ENCODE assay signal across 8 cellular contexts in the genomic region with DNA sequence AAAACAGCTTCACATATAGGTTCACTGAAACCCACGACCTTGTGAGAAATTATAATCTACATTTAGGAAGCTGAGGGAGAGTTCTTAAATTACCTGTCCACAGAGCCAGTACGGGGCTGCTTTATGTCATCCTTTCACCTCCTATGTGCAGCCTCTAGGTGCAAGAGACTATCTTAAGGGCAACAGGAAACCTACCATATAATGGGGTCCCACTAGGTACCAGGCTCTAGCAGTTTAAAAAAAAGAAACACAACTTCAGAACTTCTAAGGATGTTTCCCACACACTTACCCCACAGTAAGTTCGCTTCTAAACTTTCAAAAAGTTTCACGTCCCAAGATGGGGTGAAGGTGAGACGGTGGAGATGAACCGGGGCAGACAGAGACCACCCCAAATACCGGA. TPM values are rescaled to one million over a fixed set of nuclear protein-coding genes. Genes with fewer than 3 reads are reported as not detected.
DNase-seq lines count a peak whose midpoint lies in the region; ATAC-seq, FAIRE-seq and TF ChIP-seq lines count a peak whose summit lies in the region.

No MANE protein-coding gene starts in this region.

- CTCF ChIA-PET in A549 (lab: Yijun Ruan, JAX), result interaction anchor here (0.9 to 1.2 kb wide), 2 partner anchors 9 to 10 kb away, joined by 4 read pairs; no protein-coding TSS in a partner anchor

- peak overlapping the region; percentile 82 for H3K4me3 Mint-ChIP-seq in progenitor cell of endocrine pancreas (ENCODE audit: low read depth)

- H3K27me3 ChIP-seq in KMS-11 (ENCODE audit: insufficient read depth, low read depth) (no peaks in the 10 kb centered on the region), esophagus squamous epithelium (peaks cover 0 to 44% (median 0%) of the 10 kb centered on the region in 4 donors)

- 49% methylated on average over 7 of the region's 7 CpGs for WGBS in A549 (ENCODE audit: missing lambda C conversion rate)
- WGBS in esophagus squamous epithelium, 2 donors, result 26 to 30% methylated on average over 7 of the region's 7 CpGs

- TF ChIP-seq RAD21 in A549 (conservative IDR thresholded peaks at IDR 0.05 in 1 of 2, IDR thresholded peaks at IDR 0.05 in 1 of 2), result no peak

- peak overlapping the region; percentile 83 for H2AFZ ChIP-seq in KMS-11 (ENCODE audit: low read depth)

- POLR2A ChIA-PET in A549 (lab: Yijun Ruan, JAX), result interaction anchor here (1.0 to 1.3 kb wide), 3 partner anchors 10 to 89 kb away, joined by 3 to 10 read pairs (median 6); a partner anchor contains a TSS

- ATAC-seq in A549 (peak; percentile 19 to 49; a peak in 3 of 6 replicates), GM19372 (IDR thresholded peaks at IDR 0.05; ENCODE audit: low read depth, unreplicated experiment) (peak; percentile 2)

- TF ChIP-seq CTCF in A549 (IDR thresholded peaks at IDR 0.05), result no peak
- TF ChIP-seq CTCF in KMS-11 (conservative IDR thresholded peaks at IDR 0.05; ENCODE audit: low read depth, low read length), result no peak
- no peak for TF ChIP-seq CTCF in esophagus squamous epithelium (IDR thresholded peaks at IDR 0.05)
- no peak for TF ChIP-seq CTCF in progenitor cell of endocrine pancreas (IDR thresholded peaks at IDR 0.05; ENCODE audit: unreplicated experiment)
- TF ChIP-seq CTCF in GM20000 (IDR thresholded peaks at IDR 0.05; ENCODE audit: extremely low read depth, missing control alignments), result no peak

- no peaks in the 10 kb centered on the region for H3K9me3 Mint-ChIP-seq in progenitor cell of endocrine pancreas (ENCODE audit: low read depth)

- intact Hi-C loops in esophagus squamous epithelium (cut with DNase I), result no loop called here

- no peak for DNase-seq in A549 (ENCODE audit: low read depth in 1 of 2, low spot score in 1 of 2)
- no peak for DNase-seq in esophagus squamous epithelium (lab: John Stamatoyannopoulos, UW)
- DNase-seq in progenitor cell of endocrine pancreas (ENCODE audit: low spot score, unreplicated experiment), result no peak
- DNase-seq in GM20000 (ENCODE audit: low spot score), result no peak
- no peak for DNase-seq in stimulated activated CD4-positive, alpha-beta T cell treated with anti-CD3 and anti-CD28 coated beads, Interleukin-1b, Interleukin-23, amount 100 ng/mL, for 48 hours
- DNase-seq in NCI-H187 (lab: John Stamatoyannopoulos, UW), result no peak

- peaks cover 16% of the 10 kb centered on the region; the same call in 1 of the 2 replicates for H3K79me2 ChIP-seq in KMS-11 (ENCODE audit: insufficient read depth, low read depth)

- H4K20me1 ChIP-seq in KMS-11 (ENCODE audit: insufficient read depth), result no peaks in the 10 kb centered on the region

- no peaks in the 10 kb centered on the region for H3K9me3 ChIP-seq in A549
- H3K9me3 ChIP-seq in esophagus squamous epithelium, result no peaks in the 10 kb centered on the region

- peaks cover 10% of the 10 kb centered on the region for H3K4me1 Mint-ChIP-seq in progenitor cell of endocrine pancreas (ENCODE audit: low read depth)

- no peaks in the 10 kb centered on the region for H3K27me3 Mint-ChIP-seq in progenitor cell of endocrine pancreas

- H3K4me2 ChIP-seq in A549 (peak overlapping the region; percentile 83), KMS-11 (peak overlapping the region; percentile 88)

- TF ChIP-seq EP300 in A549 (IDR thresholded peaks at IDR 0.05), result no peak

- no peak for TF ChIP-seq POLR2A in A549 (IDR thresholded peaks at IDR 0.05; ENCODE audit: low read length)
- TF ChIP-seq POLR2A in esophagus squamous epithelium (IDR thresholded peaks at IDR 0.05), result no peak

- H3K9ac ChIP-seq in KMS-11, result peak overlapping the region; percentile 94; the same call in 1 of the 2 replicates

- peak overlapping the region; percentile 70 to 89; a peak in 5 of 6 replicates for H3K27ac ChIP-seq in A549
- H3K27ac ChIP-seq in KMS-11, result peak overlapping the region; percentile 83
- no peak overlapping the region for H3K27ac ChIP-seq in esophagus squamous epithelium

- no peak for FAIRE-seq in A549 (lab: Jason Lieb, UNC)

- peak overlapping the region; percentile 61 for H3K4me3 ChIP-seq in A549
- no peak overlapping the region for H3K4me3 ChIP-seq in KMS-11 (IDR thresholded peaks at IDR 0.05; ENCODE audit: insufficient read depth, low read depth, low read length)
- peak overlapping the region; percentile 20 to 71 (median 48) for H3K4me3 ChIP-seq in esophagus squamous epithelium

- H3K4me1 ChIP-seq in A549, result peaks cover 20% of the 10 kb centered on the region
- peaks cover 23% of the 10 kb centered on the region for H3K4me1 ChIP-seq in KMS-11 (ENCODE audit: low read depth, poor library complexity, severe bottlenecking)
- peaks cover 11 to 14% (median 12%) of the 10 kb centered on the region in 3 donors for H3K4me1 ChIP-seq in esophagus squamous epithelium

- no peaks in the 10 kb centered on the region for H3K36me3 Mint-ChIP-seq in progenitor cell of endocrine pancreas (ENCODE audit: insufficient read depth)

- no peak overlapping the region for H3K27ac Mint-ChIP-seq in progenitor cell of endocrine pancreas

- H3K36me3 ChIP-seq in KMS-11 (ENCODE audit: insufficient read depth) (no peaks in the 10 kb centered on the region), esophagus squamous epithelium (no peaks in the 10 kb centered on the region)

TF ChIP-seq in A549, 52 proteins besides CTCF, POLR2A, EP300 and RAD21 (continues in another document):
- TF ChIP-seq KDM1A (IDR thresholded peaks at IDR 0.05; ENCODE audit: low read depth), result no peak
- TF ChIP-seq JUN (IDR thresholded peaks at IDR 0.05), result no peak
- TF ChIP-seq EHF (CRISPR knock-in tag; IDR thresholded peaks at IDR 0.05), result no peak
- TF ChIP-seq HOXB13 (CRISPR knock-in tag; IDR thresholded peaks at IDR 0.05; ENCODE audit: low read depth), result no peak
- TF ChIP-seq, protein P1, sequence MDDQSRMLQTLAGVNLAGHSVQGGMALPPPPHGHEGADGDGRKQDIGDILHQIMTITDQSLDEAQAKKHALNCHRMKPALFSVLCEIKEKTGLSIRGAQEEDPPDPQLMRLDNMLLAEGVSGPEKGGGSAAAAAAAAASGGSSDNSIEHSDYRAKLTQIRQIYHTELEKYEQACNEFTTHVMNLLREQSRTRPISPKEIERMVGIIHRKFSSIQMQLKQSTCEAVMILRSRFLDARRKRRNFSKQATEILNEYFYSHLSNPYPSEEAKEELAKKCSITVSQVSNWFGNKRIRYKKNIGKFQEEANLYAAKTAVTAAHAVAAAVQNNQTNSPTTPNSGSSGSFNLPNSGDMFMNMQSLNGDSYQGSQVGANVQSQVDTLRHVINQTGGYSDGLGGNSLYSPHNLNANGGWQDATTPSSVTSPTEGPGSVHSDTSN (IDR thresholded peaks at IDR 0.05), result no peak
- TF ChIP-seq FOSL2 (IDR thresholded peaks at IDR 0.05), result no peak
- no peak for TF ChIP-seq FOSL2 (CRISPR knock-in tag; IDR thresholded peaks at IDR 0.05)
- TF ChIP-seq, protein P2, sequence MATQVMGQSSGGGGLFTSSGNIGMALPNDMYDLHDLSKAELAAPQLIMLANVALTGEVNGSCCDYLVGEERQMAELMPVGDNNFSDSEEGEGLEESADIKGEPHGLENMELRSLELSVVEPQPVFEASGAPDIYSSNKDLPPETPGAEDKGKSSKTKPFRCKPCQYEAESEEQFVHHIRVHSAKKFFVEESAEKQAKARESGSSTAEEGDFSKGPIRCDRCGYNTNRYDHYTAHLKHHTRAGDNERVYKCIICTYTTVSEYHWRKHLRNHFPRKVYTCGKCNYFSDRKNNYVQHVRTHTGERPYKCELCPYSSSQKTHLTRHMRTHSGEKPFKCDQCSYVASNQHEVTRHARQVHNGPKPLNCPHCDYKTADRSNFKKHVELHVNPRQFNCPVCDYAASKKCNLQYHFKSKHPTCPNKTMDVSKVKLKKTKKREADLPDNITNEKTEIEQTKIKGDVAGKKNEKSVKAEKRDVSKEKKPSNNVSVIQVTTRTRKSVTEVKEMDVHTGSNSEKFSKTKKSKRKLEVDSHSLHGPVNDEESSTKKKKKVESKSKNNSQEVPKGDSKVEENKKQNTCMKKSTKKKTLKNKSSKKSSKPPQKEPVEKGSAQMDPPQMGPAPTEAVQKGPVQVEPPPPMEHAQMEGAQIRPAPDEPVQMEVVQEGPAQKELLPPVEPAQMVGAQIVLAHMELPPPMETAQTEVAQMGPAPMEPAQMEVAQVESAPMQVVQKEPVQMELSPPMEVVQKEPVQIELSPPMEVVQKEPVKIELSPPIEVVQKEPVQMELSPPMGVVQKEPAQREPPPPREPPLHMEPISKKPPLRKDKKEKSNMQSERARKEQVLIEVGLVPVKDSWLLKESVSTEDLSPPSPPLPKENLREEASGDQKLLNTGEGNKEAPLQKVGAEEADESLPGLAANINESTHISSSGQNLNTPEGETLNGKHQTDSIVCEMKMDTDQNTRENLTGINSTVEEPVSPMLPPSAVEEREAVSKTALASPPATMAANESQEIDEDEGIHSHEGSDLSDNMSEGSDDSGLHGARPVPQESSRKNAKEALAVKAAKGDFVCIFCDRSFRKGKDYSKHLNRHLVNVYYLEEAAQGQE (IDR thresholded peaks at IDR 0.05), result no peak
- no peak for TF ChIP-seq CBX8 (IDR thresholded peaks at IDR 0.05)
- TF ChIP-seq SMC3 (IDR thresholded peaks at IDR 0.05), result no peak
- TF ChIP-seq ZC3H11A (IDR thresholded peaks at IDR 0.05), result no peak
- TF ChIP-seq, protein P3, sequence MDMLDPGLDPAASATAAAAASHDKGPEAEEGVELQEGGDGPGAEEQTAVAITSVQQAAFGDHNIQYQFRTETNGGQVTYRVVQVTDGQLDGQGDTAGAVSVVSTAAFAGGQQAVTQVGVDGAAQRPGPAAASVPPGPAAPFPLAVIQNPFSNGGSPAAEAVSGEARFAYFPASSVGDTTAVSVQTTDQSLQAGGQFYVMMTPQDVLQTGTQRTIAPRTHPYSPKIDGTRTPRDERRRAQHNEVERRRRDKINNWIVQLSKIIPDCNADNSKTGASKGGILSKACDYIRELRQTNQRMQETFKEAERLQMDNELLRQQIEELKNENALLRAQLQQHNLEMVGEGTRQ (IDR thresholded peaks at IDR 0.05), result no peak
- TF ChIP-seq, protein P4, sequence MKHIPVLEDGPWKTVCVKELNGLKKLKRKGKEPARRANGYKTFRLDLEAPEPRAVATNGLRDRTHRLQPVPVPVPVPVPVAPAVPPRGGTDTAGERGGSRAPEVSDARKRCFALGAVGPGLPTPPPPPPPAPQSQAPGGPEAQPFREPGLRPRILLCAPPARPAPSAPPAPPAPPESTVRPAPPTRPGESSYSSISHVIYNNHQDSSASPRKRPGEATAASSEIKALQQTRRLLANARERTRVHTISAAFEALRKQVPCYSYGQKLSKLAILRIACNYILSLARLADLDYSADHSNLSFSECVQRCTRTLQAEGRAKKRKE (CRISPR knock-in tag; IDR thresholded peaks at IDR 0.05; ENCODE audit: low read depth), result no peak
- no peak for TF ChIP-seq RNF2 (IDR thresholded peaks at IDR 0.05; ENCODE audit: borderline replicate concordance, low read depth)
- TF ChIP-seq SREBF2 (IDR thresholded peaks at IDR 0.05), result no peak

RNA-seq across cellular contexts. Expression of a gene that starts 0.6 kb away (rescaled TPM):
- polyA plus RNA-seq in A549 (2011; rRNA removed) (4.4 and 5.8 TPM in 2 replicates), A549 (2017; fragmentation: RNase III; extraction: RNeasy Plus Mini Kit Qiagen cat#74134 plus additional on column Dnase treatment) (4.8 to 5.7 TPM (median 5.2 TPM) in 3 replicates)
- 1.5 and 2.1 TPM in 2 replicates for polyA plus RNA-seq in A549 (2012; cell fraction: cytosol; rRNA removed)
- 2.4 and 3.5 TPM in 2 replicates for polyA plus RNA-seq in A549 (2012; cell fraction: nucleus; rRNA removed)
- 2.0 and 2.6 TPM in 2 replicates for polyA minus RNA-seq in A549 (2011; rRNA and poly(A)+ RNA removed)
- total RNA-seq in esophagus squamous epithelium (1 to 10 TPM in 1 of 4 donors, under 1 TPM in 2, not detected in 1; 0.48 to 2.9 (median 0.56) TPM), progenitor cell of endocrine pancreas (22.6 and 23.4 TPM in 2 replicates)

Comparison
In these comparisons a context has a peak if more than half of its experiments do, and no peak if none do; other contexts are left out.
1. H3K27ac ChIP-seq: peak in A549 (2 of 2) and KMS-11 (single experiment); none in esophagus squamous epithelium (0 of 4).